In the genomic region with DNA sequence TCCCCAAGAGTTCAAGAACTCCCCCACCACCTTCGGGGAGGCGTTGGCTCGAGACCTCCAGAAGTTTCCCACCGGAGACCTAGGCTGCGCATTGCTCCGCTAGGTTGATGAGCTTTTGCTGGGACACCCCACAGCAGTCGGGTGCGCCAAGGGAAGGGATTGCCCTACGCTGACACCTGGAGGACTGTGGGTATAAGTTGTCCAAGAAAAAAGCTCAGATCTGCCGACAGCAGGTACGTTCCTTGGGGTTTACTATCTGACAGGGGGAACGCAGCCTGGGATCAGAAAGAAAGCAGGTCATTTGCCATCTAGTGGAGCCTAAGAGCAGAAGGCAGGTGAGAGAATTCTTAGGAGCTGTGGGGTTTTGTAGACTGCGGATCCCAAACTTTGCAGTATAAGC, we compare ENCODE assay signal across 24 cellular contexts.
A peak's percentile ranks its signal among the peaks of the same experiment; 100 is the strongest.
DNase-seq lines count a peak whose midpoint lies in the region; ATAC-seq and TF ChIP-seq lines count a peak whose summit lies in the region.
"Had no signal": no experiment of that assay in that cellular context is flagged by ENCODE, and none has a peak within 500 bp of the region (broad histone marks: within the 10 kb centered on the region; RNA-seq: fewer than 3 reads in every experiment).

No MANE protein-coding gene starts in this region.

- intact Hi-C loops in activated naive CD4-positive, alpha-beta T cell treated with anti-CD3 and anti-CD28 coated beads for 36 hours (cut with micrococcal nuclease): loop anchor here (1.0 kb wide), 3 partner anchors 97 to 467 kb away; no protein-coding TSS in a partner anchor
- intact Hi-C loops in prostate gland (cut with DNase I): no loop called here

- H3K36me3 ChIP-seq in prostate gland: no peaks in the 10 kb centered on the region
- H3K36me3 ChIP-seq: adrenal gland, SJSA1, vagina had no signal

- no peak for ATAC-seq in left lobe of liver
- ATAC-seq: natural killer cell had no signal

- no peak overlapping the region for H3K4me3 Mint-ChIP-seq in activated naive CD4-positive, alpha-beta T cell treated with anti-CD3 and anti-CD28 coated beads for 36 hours
- H3K4me3 Mint-ChIP-seq: natural killer cell had no signal

- H3K4me3 ChIP-seq in NB4 (ENCODE audit: low read depth, low read length) (no peak overlapping the region), choroid plexus epithelial cell (ENCODE audit: low read depth, low read length) (no peak overlapping the region), prostate gland (no peak overlapping the region)
- H3K4me3 ChIP-seq: adrenal gland, SJSA1, vagina had no signal

- no peaks in the 10 kb centered on the region for H3K9me3 ChIP-seq in prostate gland
- H3K9me3 ChIP-seq: adrenal gland, SJSA1, vagina had no signal

- H3K9me3 Mint-ChIP-seq in activated naive CD4-positive, alpha-beta T cell treated with anti-CD3 and anti-CD28 coated beads for 36 hours: no peaks in the 10 kb centered on the region
- H3K9me3 Mint-ChIP-seq: natural killer cell had no signal

- no peak for TF ChIP-seq CTCF in NB4 (IDR thresholded peaks at IDR 0.05; ENCODE audit: low read depth, low read length)
- peak; percentile 17 for TF ChIP-seq CTCF in choroid plexus epithelial cell (conservative IDR thresholded peaks at IDR 0.05; ENCODE audit: low read depth, low read length)
- no peak for TF ChIP-seq CTCF in prostate gland (IDR thresholded peaks at IDR 0.05)

- peak; percentile 42 for DNase-seq in activated naive CD4-positive, alpha-beta T cell treated with anti-CD3 and anti-CD28 coated beads for 36 hours
- no peak for DNase-seq in activated naive CD4-positive, alpha-beta T cell (lab: John Stamatoyannopoulos, UW)
- DNase-seq in NB4 (ENCODE audit: low read depth) (peak; percentile 9), choroid plexus epithelial cell (ENCODE audit: low read depth) (no peak), prostate gland (ENCODE audit: low spot score) (peak; percentile 8), AG08395 (ENCODE audit: low spot score) (no peak), NCI-H2107 treated with DMSO at 0.1 percent for 48 hours (lab: John Stamatoyannopoulos, UW; ENCODE audit: unreplicated experiment) (no peak), left lobe of liver (ENCODE audit: low spot score) (no peak)
- DNase-seq: activated CD4-positive, alpha-beta T cell treated with anti-CD3 and anti-CD28 coated beads for 1 hour; activated effector memory CD4-positive, alpha-beta T cell treated with Interleukin-2 at 50 U/mL for 16 hours; adrenal gland; head of caudate nucleus; islet precursor cell; mesenchymal stem cell; natural killer cell; NCI-H1436; NCI-H226; small intestine; stimulated activated CD4-positive, alpha-beta T cell treated with anti-CD3 and anti-CD28 coated beads, Interleukin-4, amount 100 ng/mL, for 24 hours; T-helper 9 cell had no signal

- CTCF ChIA-PET in activated naive CD4-positive, alpha-beta T cell treated with anti-CD3 and anti-CD28 coated beads for 36 hours (lab: Charles Lee): interaction anchor here (1.1 to 2.4 kb wide), 5 partner anchors 26 to 468 kb away, joined by 3 to 10 read pairs (median 4); a partner anchor contains a TSS

- H3K36me3 Mint-ChIP-seq in activated naive CD4-positive, alpha-beta T cell treated with anti-CD3 and anti-CD28 coated beads for 36 hours (ENCODE audit: low read depth): no peaks in the 10 kb centered on the region
- H3K36me3 Mint-ChIP-seq: natural killer cell had no signal

- H3K4me1 Mint-ChIP-seq in activated naive CD4-positive, alpha-beta T cell treated with anti-CD3 and anti-CD28 coated beads for 36 hours (ENCODE audit: low read depth): no peaks in the 10 kb centered on the region
- H3K4me1 Mint-ChIP-seq: natural killer cell had no signal

- no peaks in the 10 kb centered on the region for H3K4me1 ChIP-seq in prostate gland (replicated peaks)
- H3K4me1 ChIP-seq: adrenal gland, vagina had no signal

- H3K27ac Mint-ChIP-seq in activated naive CD4-positive, alpha-beta T cell treated with anti-CD3 and anti-CD28 coated beads for 36 hours: no peak overlapping the region
- H3K27ac Mint-ChIP-seq: natural killer cell, progenitor cell of endocrine pancreas had no signal

- H3K27ac ChIP-seq in prostate gland: no peak overlapping the region
- H3K27ac ChIP-seq: adrenal gland, KMS-11, SJSA1, vagina had no signal

- H3K27me3 ChIP-seq in prostate gland (replicated peaks; ENCODE audit: insufficient read depth): no peaks in the 10 kb centered on the region
- H3K27me3 ChIP-seq: adrenal gland, SJSA1, vagina had no signal

- WGBS in prostate gland: 76% methylated on average over 13 of the region's 13 CpGs

- TF ChIP-seq POLR2A in NB4 (IDR thresholded peaks at IDR 0.05; ENCODE audit: extremely low read depth, insufficient read length) (no peak), prostate gland (IDR thresholded peaks at IDR 0.05) (no peak)

- no peaks in the 10 kb centered on the region for H3K27me3 Mint-ChIP-seq in activated naive CD4-positive, alpha-beta T cell treated with anti-CD3 and anti-CD28 coated beads for 36 hours (ENCODE audit: low read depth)
- H3K27me3 Mint-ChIP-seq: progenitor cell of endocrine pancreas had no signal

Comparison
In these comparisons a context has a peak if more than half of its experiments do, and no peak if none do; other contexts are left out.
1. DNase-seq: peak in activated naive CD4-positive, alpha-beta T cell treated with anti-CD3 and anti-CD28 coated beads for 36 hours (single experiment), NB4 (single experiment) and prostate gland (single experiment); none in activated naive CD4-positive, alpha-beta T cell (0 of 4), choroid plexus epithelial cell (single experiment), AG08395 (single experiment), NCI-H2107 treated with DMSO at 0.1 percent for 48 hours (single experiment) and left lobe of liver (single experiment).